ENCODE assay signal across 18 cellular contexts in genomic region chr2:239184179-239184578, GRCh38.
"Had no signal": no experiment of that assay in that cellular context is flagged by ENCODE, and none has a peak within 500 bp of the region (broad histone marks: within the 10 kb centered on the region; RNA-seq: fewer than 3 reads in every experiment).

No MANE protein-coding gene starts in this region.

- ATAC-seq: mucosa of descending colon; naive thymus-derived CD4-positive, alpha-beta T cell; stimulated activated naive CD8-positive, alpha-beta T cell treated with anti-CD3 and anti-CD28 coated beads, Interleukin-15, Interleukin-2, amounts not matched to agents 100 U/mL and 50 U/mL, for 24 hours; T-cell had no signal

- H3K4me1 ChIP-seq: right atrium auricular region had no signal

- H3K27me3 Mint-ChIP-seq: activated CD4-positive, alpha-beta memory T cell treated with anti-CD3 and anti-CD28 coated beads, Interleukin-2, amount 10 ng/mL, durations not matched to agents 7 days and 5 days; naive thymus-derived CD4-positive, alpha-beta T cell; progenitor cell of endocrine pancreas; T-cell had no signal

- H3K4me3 ChIP-seq: mucosa of descending colon, right atrium auricular region had no signal

- H3K27ac Mint-ChIP-seq: activated CD4-positive, alpha-beta memory T cell treated with anti-CD3 and anti-CD28 coated beads, Interleukin-2, amount 10 ng/mL, durations not matched to agents 7 days and 5 days; activated T-helper 1 cell treated with anti-CD3 and anti-CD28 coated beads, Interleukin-12 subunit alpha, Interleukin-12 subunit beta, Interleukin-2, Interleukin-4 antibody, amounts not matched to agents 30 ng/mL and 10 ng/mL and 1 ng/mL, durations not matched to agents 14 hours and 24 hours and 36 hours; progenitor cell of endocrine pancreas; T-cell had no signal

- DNase-seq: activated CD4-positive, alpha-beta memory T cell treated with anti-CD3 and anti-CD28 coated beads, Interleukin-2, amount 10 ng/mL, durations not matched to agents 7 days and 5 days; activated naive CD4-positive, alpha-beta T cell treated with anti-CD3 and anti-CD28 coated beads, Interleukin-2, amount 50 U/mL, for 16 hours; amniotic stem cell; caudate nucleus; cortex of kidney; effector CD4-positive, alpha-beta T cell; foreskin fibroblast; naive thymus-derived CD4-positive, alpha-beta T cell; SK-N-SH; small intestine; stimulated activated naive CD8-positive, alpha-beta T cell treated with anti-CD3 and anti-CD28 coated beads, Interleukin-15, Interleukin-2, amounts not matched to agents 100 U/mL and 50 U/mL, for 24 hours; T1000 had no signal

- H3K4me3 Mint-ChIP-seq: activated CD4-positive, alpha-beta memory T cell treated with anti-CD3 and anti-CD28 coated beads, Interleukin-2, amount 10 ng/mL, durations not matched to agents 7 days and 5 days; activated T-helper 1 cell treated with anti-CD3 and anti-CD28 coated beads, Interleukin-12 subunit alpha, Interleukin-12 subunit beta, Interleukin-2, Interleukin-4 antibody, amounts not matched to agents 30 ng/mL and 10 ng/mL and 1 ng/mL, durations not matched to agents 14 hours and 24 hours and 36 hours; naive thymus-derived CD4-positive, alpha-beta T cell; T-cell had no signal

- H3K9me3 Mint-ChIP-seq: activated CD4-positive, alpha-beta memory T cell treated with anti-CD3 and anti-CD28 coated beads, Interleukin-2, amount 10 ng/mL, durations not matched to agents 7 days and 5 days; activated T-helper 1 cell treated with anti-CD3 and anti-CD28 coated beads, Interleukin-12 subunit alpha, Interleukin-12 subunit beta, Interleukin-2, Interleukin-4 antibody, amounts not matched to agents 30 ng/mL and 10 ng/mL and 1 ng/mL, durations not matched to agents 14 hours and 24 hours and 36 hours; T-cell had no signal

- H3K27ac ChIP-seq: right atrium auricular region, VCaP had no signal

- H3K9me3 ChIP-seq: SK-N-SH had no signal
